ENCODE assay signal across 1 cellular context in the genomic region with DNA sequence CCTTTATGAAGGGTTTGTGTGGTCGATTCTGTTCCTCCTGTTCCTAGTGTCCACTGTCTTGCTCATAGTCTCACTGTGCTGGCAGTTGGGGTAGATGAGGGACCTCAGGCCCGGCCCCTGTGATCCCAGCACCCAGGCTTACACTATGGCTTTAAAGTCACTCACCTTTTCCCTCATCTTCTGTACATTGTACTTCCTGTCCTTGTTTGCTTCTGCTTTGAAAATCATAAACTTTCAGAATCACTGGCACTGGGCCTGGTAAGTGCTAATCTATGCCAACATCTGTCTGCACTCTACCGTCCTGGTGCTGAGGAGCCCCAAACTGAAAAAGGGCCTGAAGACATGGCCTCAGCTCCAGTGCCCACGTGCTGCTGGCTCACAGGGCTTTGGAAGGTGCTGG.
TF ChIP-seq lines count a peak whose summit lies in the region.

No MANE protein-coding gene starts in this region.

TF ChIP-seq in K562, 482 proteins besides CTCF, POLR2A, EP300 and RAD21:
- TF ChIP-seq BACH1 (tag; IDR thresholded peaks at IDR 0.05) (no peak), ZNF311 (CRISPR knock-in tag; IDR thresholded peaks at IDR 0.05) (no peak), SMARCA5 (IDR thresholded peaks at IDR 0.05) (no peak), TOE1 (IDR thresholded peaks at IDR 0.05; ENCODE audit: borderline replicate concordance) (no peak), TOE1 (CRISPR knock-in tag; IDR thresholded peaks at IDR 0.05; ENCODE audit: borderline replicate concordance, low read depth) (no peak), COPS2 (conservative IDR thresholded peaks at IDR 0.05) (no peak), SRSF7 (optimal IDR thresholded peaks at IDR 0.05; ENCODE audit: low read depth, low read length) (no peak), NBN (IDR thresholded peaks at IDR 0.05; ENCODE audit: low read depth) (no peak), ZNF518B (CRISPR knock-in tag; IDR thresholded peaks at IDR 0.05) (no peak), RFX5 (IDR thresholded peaks at IDR 0.05; ENCODE audit: low read depth, low read length) (no peak), SMARCE1 (IDR thresholded peaks at IDR 0.05) (no peak), PML (IDR thresholded peaks at IDR 0.05; ENCODE audit: low read length) (no peak), MEF2A (IDR thresholded peaks at IDR 0.05; ENCODE audit: control insufficient read depth, low read depth, low read length) (no peak)
- TF ChIP-seq, protein P1, sequence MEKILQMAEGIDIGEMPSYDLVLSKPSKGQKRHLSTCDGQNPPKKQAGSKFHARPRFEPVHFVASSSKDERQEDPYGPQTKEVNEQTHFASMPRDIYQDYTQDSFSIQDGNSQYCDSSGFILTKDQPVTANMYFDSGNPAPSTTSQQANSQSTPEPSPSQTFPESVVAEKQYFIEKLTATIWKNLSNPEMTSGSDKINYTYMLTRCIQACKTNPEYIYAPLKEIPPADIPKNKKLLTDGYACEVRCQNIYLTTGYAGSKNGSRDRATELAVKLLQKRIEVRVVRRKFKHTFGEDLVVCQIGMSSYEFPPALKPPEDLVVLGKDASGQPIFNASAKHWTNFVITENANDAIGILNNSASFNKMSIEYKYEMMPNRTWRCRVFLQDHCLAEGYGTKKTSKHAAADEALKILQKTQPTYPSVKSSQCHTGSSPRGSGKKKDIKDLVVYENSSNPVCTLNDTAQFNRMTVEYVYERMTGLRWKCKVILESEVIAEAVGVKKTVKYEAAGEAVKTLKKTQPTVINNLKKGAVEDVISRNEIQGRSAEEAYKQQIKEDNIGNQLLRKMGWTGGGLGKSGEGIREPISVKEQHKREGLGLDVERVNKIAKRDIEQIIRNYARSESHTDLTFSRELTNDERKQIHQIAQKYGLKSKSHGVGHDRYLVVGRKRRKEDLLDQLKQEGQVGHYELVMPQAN (IDR thresholded peaks at IDR 0.05; ENCODE audit: borderline replicate concordance) = no peak
